ENCODE assay signal across 9 cellular contexts in genomic region chr1:89286549-89287181, GRCh38. TPM values are rescaled to one million over a fixed set of nuclear protein-coding genes. Genes with fewer than 3 reads are reported as not detected.
DNase-seq lines count a peak whose midpoint lies in the region; ATAC-seq and TF ChIP-seq lines count a peak whose summit lies in the region.
"Had no signal": no experiment of that assay in that cellular context is flagged by ENCODE, and none has a peak within 500 bp of the region (broad histone marks: within the 10 kb centered on the region; RNA-seq: fewer than 3 reads in every experiment).

No MANE protein-coding gene starts in this region.

- H3K36me3 ChIP-seq in BE2C = no peaks in the 10 kb centered on the region

- H3K9me3 ChIP-seq in BE2C = no peaks in the 10 kb centered on the region

- H3K4me3 Mint-ChIP-seq in naive B cell = peak overlapping the region; percentile 49 to 79 (median 67)

- H3K4me1 Mint-ChIP-seq in naive B cell = peaks cover 13 to 28% (median 23%) of the 10 kb centered on the region in 3 donors

- H3K4me1 ChIP-seq in BE2C = no peaks in the 10 kb centered on the region

- no peaks in the 10 kb centered on the region for H3K27me3 ChIP-seq in dorsolateral prefrontal cortex
- no peaks in the 10 kb centered on the region for H3K27me3 ChIP-seq in BE2C

- TF ChIP-seq CTCF in dorsolateral prefrontal cortex (IDR thresholded peaks at IDR 0.05 in 54 of 56, conservative IDR thresholded peaks at IDR 0.05 in 2 of 56; ENCODE audit: low read depth in 1 of 56, partially characterized antibody in 56 of 56) = no peak
- no peak for TF ChIP-seq CTCF in BE2C (IDR thresholded peaks at IDR 0.05; ENCODE audit: low read depth, low read length)

- intact Hi-C loops in dorsolateral prefrontal cortex (cut with DNase I) = no loop called here

- H3K27ac ChIP-seq in dorsolateral prefrontal cortex = peak overlapping the region in 1 of 59 donors; percentile 11

- H3K4me3 ChIP-seq in dorsolateral prefrontal cortex (peak overlapping the region in 2 of 59 donors; percentile 1 to 2), BE2C (ENCODE audit: low read depth, low read length) (no peak overlapping the region)

- peak overlapping the region; percentile 32 to 96 (median 80) for H3K27ac Mint-ChIP-seq in naive B cell

- peaks cover 0 to 12% of the 10 kb centered on the region in 2 donors for H3K36me3 Mint-ChIP-seq in naive B cell

- H3K9me3 Mint-ChIP-seq in naive B cell = peaks cover 0 to 6% (median 0%) of the 10 kb centered on the region in 7 donors

- peak; percentile 66 for DNase-seq in MV-4-11 (lab: John Stamatoyannopoulos, UW)
- DNase-seq in naive B cell = peak; percentile 14
- DNase-seq in NCI-H2196 (lab: John Stamatoyannopoulos, UW; ENCODE audit: unreplicated experiment) = no peak
- DNase-seq in dorsolateral prefrontal cortex = no peak
- no peak for DNase-seq in NCI-H510A (lab: John Stamatoyannopoulos, UW)
- no peak for DNase-seq in BE2C
- DNase-seq: glutamatergic neuron had no signal

- H3K27me3 Mint-ChIP-seq in naive B cell = no peaks in the 10 kb centered on the region

- ATAC-seq in GM18858 (IDR thresholded peaks at IDR 0.05; ENCODE audit: unreplicated experiment) (peak; percentile 97), GM21737 (IDR thresholded peaks at IDR 0.05; ENCODE audit: unreplicated experiment) (peak; percentile 96), naive B cell (ENCODE audit: low read depth in 2 of 2) (peak; percentile 76 to 85)

RNA-seq across cellular contexts. Expression of gene GBP5, which starts 14.0 kb away (rescaled TPM):
- 10 to 100 TPM in 2 of 6 donors, 1 to 10 TPM in 4; 2.6 to 22.4 (median 8.9) TPM for polyA plus RNA-seq in naive B cell (ENCODE audit: low read depth in 6 of 6)
- 1 to 10 TPM in 46 of 120 experiments, under 1 TPM in 72, not detected in 2; 0.16 to 5.3 (median 0.81) TPM for total RNA-seq in dorsolateral prefrontal cortex
- 0.45 TPM for polyA plus RNA-seq in BE2C (2012; ENCODE audit: insufficient read depth, insufficient read length, low read depth)

Comparison
In these comparisons a context has a peak if more than half of its experiments do, and no peak if none do; other contexts are left out.
1. DNase-seq: peak in MV-4-11 (single experiment) and naive B cell (single experiment); none in NCI-H2196 (single experiment), dorsolateral prefrontal cortex (0 of 10), NCI-H510A (single experiment) and BE2C (single experiment).
2. Peak in every context shown above with its lines, with median percentiles within 50 percentile points of each other: ATAC-seq.